ENCODE assay signal across 7 cellular contexts in genomic region chr14:103846569-103847438, GRCh38. TPM values are rescaled to one million over a fixed set of nuclear protein-coding genes. Genes with fewer than 3 reads are reported as not detected.
A peak's percentile ranks its signal among the peaks of the same experiment; 100 is the strongest.
DNase-seq lines count a peak whose midpoint lies in the region; ATAC-seq, FAIRE-seq and TF ChIP-seq lines count a peak whose summit lies in the region.

No MANE protein-coding gene starts in this region.

- H3K4me1 ChIP-seq in HCT116 (ENCODE audit: control insufficient read depth in 1 of 2, insufficient read depth in 2 of 2, low read length in 2 of 2) = peaks cover 7 to 22% of the 10 kb centered on the region in 2 experiments; a peak in 3 of 4 replicates
- H3K4me1 ChIP-seq in neutrophil (ENCODE audit: control insufficient read depth in 1 of 2, insufficient read depth in 1 of 2, low read depth in 1 of 2, low read length in 1 of 2) = peaks cover 8 to 12% of the 10 kb centered on the region in 2 experiments

- no peak for FAIRE-seq in frontal cortex (lab: Jason Lieb, UNC)

- no peak for TF ChIP-seq RAD21 in HCT116 (IDR thresholded peaks at IDR 0.05; ENCODE audit: low read depth)

- TF ChIP-seq CTCF in HCT116 (IDR thresholded peaks at IDR 0.05 in 2 of 3, conservative IDR thresholded peaks at IDR 0.05 in 1 of 3; ENCODE audit: borderline replicate concordance in 1 of 3, insufficient read depth in 1 of 3, low read depth in 2 of 3, low read length in 2 of 3) = no peak
- no peak for TF ChIP-seq CTCF in NB4 (IDR thresholded peaks at IDR 0.05; ENCODE audit: low read depth, low read length)
- no peak for TF ChIP-seq CTCF in neutrophil (IDR thresholded peaks at IDR 0.05)

- H3K27me3 Mint-ChIP-seq in activated T-helper 17 cell treated with anti-CD3 and anti-CD28 coated beads, Interleukin-2, amount 50 U/mL, for 72 hours = no peaks in the 10 kb centered on the region

- H3K9me3 Mint-ChIP-seq in activated T-helper 17 cell treated with anti-CD3 and anti-CD28 coated beads, Interleukin-2, amount 50 U/mL, for 72 hours = no peaks in the 10 kb centered on the region

- peak overlapping the region; percentile 72 for H3K9ac ChIP-seq in HCT116 (ENCODE audit: low read length)

- TF ChIP-seq POLR2A in HCT116 (IDR thresholded peaks at IDR 0.05; ENCODE audit: borderline replicate concordance, extremely low read depth, insufficient read depth, insufficient read length) = no peak
- no peak for TF ChIP-seq POLR2A in NB4 (IDR thresholded peaks at IDR 0.05; ENCODE audit: extremely low read depth, insufficient read length)

- BruUV-seq in HCT116 (replicated peaks; lab: Mats Ljungman, UMichigan) = no TSS peak

- H3K27me3 ChIP-seq in HCT116 (ENCODE audit: insufficient read depth, low read length) = no peaks in the 10 kb centered on the region
- H3K27me3 ChIP-seq in neutrophil = peaks cover 94% of the 10 kb centered on the region

- no peak for DNase-seq in HCT116 (ENCODE audit: low read depth, low spot score)
- no peak for DNase-seq in NB4 (ENCODE audit: low read depth)
- peak; percentile 54 to 68 for DNase-seq in frontal cortex (ENCODE audit: low spot score in 2 of 2)
- no peak for DNase-seq in SKM-1 treated with dmso at 0.1 percent for 144 hours (lab: John Stamatoyannopoulos, UW; ENCODE audit: unreplicated experiment)

- H3K36me3 ChIP-seq in HCT116 (ENCODE audit: control insufficient read depth in 1 of 2, insufficient read depth in 2 of 2, low read length in 2 of 2) = no peaks in the 10 kb centered on the region
- no peaks in the 10 kb centered on the region for H3K36me3 ChIP-seq in neutrophil

- H3K9me3 ChIP-seq in HCT116 (ENCODE audit: control insufficient read depth in 1 of 2, insufficient read depth in 1 of 2, low read depth in 1 of 2, low read length in 2 of 2) (no peaks in the 10 kb centered on the region), neutrophil (no peaks in the 10 kb centered on the region)

- H4K20me1 ChIP-seq in HCT116 (ENCODE audit: insufficient read depth) = no peaks in the 10 kb centered on the region

- no peaks in the 10 kb centered on the region for H3K4me1 Mint-ChIP-seq in activated T-helper 17 cell treated with anti-CD3 and anti-CD28 coated beads, Interleukin-2, amount 50 U/mL, for 72 hours

- no peak overlapping the region for H2AFZ ChIP-seq in HCT116 (ENCODE audit: low read depth, low read length, poor library complexity, severe bottlenecking)

- peak overlapping the region; percentile 94 for H3K4me2 ChIP-seq in HCT116 (ENCODE audit: low read length)

- H3K36me3 Mint-ChIP-seq in activated T-helper 17 cell treated with anti-CD3 and anti-CD28 coated beads, Interleukin-2, amount 50 U/mL, for 72 hours (ENCODE audit: low read depth) = peaks cover 7% of the 10 kb centered on the region

- peaks cover 28% of the 10 kb centered on the region for H3K79me2 ChIP-seq in HCT116 (ENCODE audit: insufficient read depth, low read length)

- H3K27ac ChIP-seq in HCT116 (ENCODE audit: low read depth, low read length) (peak overlapping the region; percentile 38; the same call in 1 of the 2 replicates), neutrophil (no peak overlapping the region)

- H3K9me2 ChIP-seq in HCT116 (ENCODE audit: insufficient read depth) = no peaks in the 10 kb centered on the region

- intact Hi-C loops in HCT116 (cut with micrococcal nuclease) = no loop called here

- CTCF ChIA-PET in HCT116 (lab: Charles Lee) = no interaction called here

- POLR2A ChIA-PET in HCT116 (lab: Charles Lee) = no interaction called here

- peak overlapping the region; percentile 87 for H3K4me3 Mint-ChIP-seq in activated T-helper 17 cell treated with anti-CD3 and anti-CD28 coated beads, Interleukin-2, amount 50 U/mL, for 72 hours

- H3K27ac Mint-ChIP-seq in activated T-helper 17 cell treated with anti-CD3 and anti-CD28 coated beads, Interleukin-2, amount 50 U/mL, for 72 hours = peak overlapping the region; percentile 4

- peak; percentile 44 for ATAC-seq in GM18511 (IDR thresholded peaks at IDR 0.05; ENCODE audit: unreplicated experiment)
- peak; percentile 55 for ATAC-seq in HCT116
- ATAC-seq in activated T-helper 17 cell treated with anti-CD3 and anti-CD28 coated beads, Interleukin-2, amount 50 U/mL, for 72 hours (replicated peaks) = peak; percentile 47

- RAD21 ChIA-PET in HCT116 (lab: Charles Lee; ENCODE audit: low non-redundant PET in 1 of 2, low total read pairs in 2 of 2, uncharacterized antibody in 2 of 2, unreplicated experiment in 2 of 2) = interaction anchor here in 1 of 2 experiments (1.0 kb wide), 1 partner anchor 63 kb away, joined by 3 read pairs; no protein-coding TSS in a partner anchor

- H3K4me3 ChIP-seq in HCT116 (replicated peaks in 1 of 2; ENCODE audit: low read depth in 1 of 2, low read length in 2 of 2) (peak overlapping the region; percentile 75 to 86), NB4 (ENCODE audit: low read depth, low read length) (peak overlapping the region; percentile 16), neutrophil (ENCODE audit: low read depth in 1 of 2, low read length in 1 of 2) (peak overlapping the region; percentile 49 to 57)

TF ChIP-seq in HCT116, 20 proteins besides CTCF, POLR2A, EP300 and RAD21:
- TF ChIP-seq ZFX (IDR thresholded peaks at IDR 0.05) = peak; percentile 55
- TF ChIP-seq ATF3 (IDR thresholded peaks at IDR 0.05) = no peak
- TF ChIP-seq SIN3A (IDR thresholded peaks at IDR 0.05; ENCODE audit: low read depth) = no peak
- TF ChIP-seq EGR1 (IDR thresholded peaks at IDR 0.05; ENCODE audit: low read depth) = no peak

RNA-seq across cellular contexts. Expression of gene PPP1R13B, which starts 0.6 kb away (rescaled TPM):
- total RNA-seq in HCT116 (2021; ENCODE audit: unreplicated experiment) (17.8 TPM), frontal cortex (11.8 TPM)
- polyA plus RNA-seq in HCT116 (2012) = 8.8 and 9.1 TPM in 2 replicates
- total RNA-seq in activated T-helper 17 cell treated with anti-CD3 and anti-CD28 coated beads, Interleukin-2, amount 50 U/mL, for 72 hours = 10 to 100 TPM; 10.0 to 10.4 TPM

Comparison
In these comparisons a context has a peak if more than half of its experiments do, and no peak if none do; other contexts are left out.
1. DNase-seq: peak in frontal cortex (2 of 2); none in HCT116 (single experiment), NB4 (single experiment) and SKM-1 treated with dmso at 0.1 percent for 144 hours (single experiment).
2. H3K4me3 ChIP-seq: peak in every context shown above with its lines; median percentile 80 in HCT116; 53 in neutrophil; 16 in NB4.
3. Peak in every context shown above with its lines, with median percentiles within 50 percentile points of each other: ATAC-seq.